ENCODE assay signal across 18 cellular contexts in genomic region chr11:77250881-77251640, GRCh38. TPM values are rescaled to one million over a fixed set of nuclear protein-coding genes. Genes with fewer than 3 reads are reported as not detected.
DNase-seq lines count a peak whose midpoint lies in the region; ATAC-seq and TF ChIP-seq lines count a peak whose summit lies in the region.
"Had no signal": no experiment of that assay in that cellular context is flagged by ENCODE, and none has a peak within 500 bp of the region (broad histone marks: within the 10 kb centered on the region; RNA-seq: fewer than 3 reads in every experiment).

No MANE protein-coding gene starts in this region.

- H3K9me3 ChIP-seq in breast epithelium (peaks cover 0 to 18% of the 10 kb centered on the region in 2 donors), WERI-Rb-1 (ENCODE audit: severe bottlenecking) (peaks cover 3% of the 10 kb centered on the region)
- H3K9me3 ChIP-seq: upper lobe of right lung had no signal

- H3K27ac Mint-ChIP-seq in MCF 10A (ENCODE audit: low read depth, unreplicated experiment) = no peak overlapping the region
- H3K27ac Mint-ChIP-seq: progenitor cell of endocrine pancreas had no signal

- DNase-seq in MCF 10A (ENCODE audit: unreplicated experiment) (peak; percentile 55), breast epithelium (ENCODE audit: low spot score in 2 of 2) (no peak), RKO (ENCODE audit: low spot score) (peak; percentile 93), fibroblast of peridontal ligament (ENCODE audit: extremely low read depth) (peak; percentile 37), activated gamma-delta T cell (lab: John Stamatoyannopoulos, UW) (no peak), WERI-Rb-1 (no peak), NCI-H2171 treated with DMSO at 0.1 percent for 48 hours (lab: John Stamatoyannopoulos, UW) (no peak)
- DNase-seq: NCI-H1417 treated with DMSO at 0.1 percent for 48 hours; NCI-H524 treated with DMSO at 0.1 percent for 48 hours; stimulated activated CD4-positive, alpha-beta T cell treated with anti-CD3 and anti-CD28 coated beads, Interleukin-1b, Interleukin-23, amount 100 ng/mL, for 48 hours; upper lobe of right lung had no signal

- H3K27me3 ChIP-seq in breast epithelium (no peaks in the 10 kb centered on the region), WERI-Rb-1 (ENCODE audit: insufficient read depth, low read depth, severe bottlenecking) (no peaks in the 10 kb centered on the region)
- H3K27me3 ChIP-seq: gastroesophageal sphincter, upper lobe of right lung had no signal

- TF ChIP-seq POLR2A in breast epithelium (IDR thresholded peaks at IDR 0.05) = no peak

- no peak overlapping the region for H3K4me3 ChIP-seq in breast epithelium
- no peak overlapping the region for H3K4me3 ChIP-seq in WERI-Rb-1 (ENCODE audit: low read depth, low read length)
- H3K4me3 ChIP-seq: coronary artery, gastroesophageal sphincter, upper lobe of right lung had no signal

- peaks cover 10% of the 10 kb centered on the region for H3K4me1 Mint-ChIP-seq in MCF 10A (ENCODE audit: insufficient read depth, unreplicated experiment)

- no peak overlapping the region for H3K4me3 Mint-ChIP-seq in MCF 10A (ENCODE audit: unreplicated experiment)

- no peak overlapping the region for H3K27ac ChIP-seq in breast epithelium
- H3K27ac ChIP-seq in WERI-Rb-1 = no peak overlapping the region
- H3K27ac ChIP-seq: coronary artery, gastroesophageal sphincter, upper lobe of right lung had no signal

- ATAC-seq in GM18498 (IDR thresholded peaks at IDR 0.05; ENCODE audit: unreplicated experiment) = no peak
- ATAC-seq: gastroesophageal sphincter, HepG2, Right ventricle myocardium inferior, upper lobe of right lung had no signal

- no peaks in the 10 kb centered on the region for H3K27me3 Mint-ChIP-seq in MCF 10A (ENCODE audit: insufficient read depth, unreplicated experiment)
- H3K27me3 Mint-ChIP-seq: progenitor cell of endocrine pancreas had no signal

- H3K36me3 Mint-ChIP-seq in MCF 10A (ENCODE audit: insufficient read depth, unreplicated experiment) = no peaks in the 10 kb centered on the region

- TF ChIP-seq CTCF in MCF 10A (IDR thresholded peaks at IDR 0.05; ENCODE audit: unreplicated experiment) = no peak
- no peak for TF ChIP-seq CTCF in breast epithelium (IDR thresholded peaks at IDR 0.05)
- TF ChIP-seq CTCF in WERI-Rb-1 (IDR thresholded peaks at IDR 0.05; ENCODE audit: low read depth, low read length) = no peak

- POLR2A ChIA-PET in MCF 10A (lab: Yijun Ruan, JAX) = no interaction called here

- H3K9me3 Mint-ChIP-seq in MCF 10A (ENCODE audit: unreplicated experiment) = peaks cover 21% of the 10 kb centered on the region

- intact Hi-C loops in MCF 10A (cut with micrococcal nuclease) = no loop called here
- intact Hi-C loops in breast epithelium (cut with DNase I; ENCODE audit: low total_unique reads) = no loop called here

- H3K36me3 ChIP-seq in breast epithelium = no peaks in the 10 kb centered on the region
- H3K36me3 ChIP-seq in WERI-Rb-1 = no peaks in the 10 kb centered on the region
- H3K36me3 ChIP-seq: gastroesophageal sphincter, upper lobe of right lung had no signal

- H3K4me1 ChIP-seq in breast epithelium = no peaks in the 10 kb centered on the region
- H3K4me1 ChIP-seq: gastroesophageal sphincter, upper lobe of right lung had no signal

- BruUV-seq in MCF 10A (replicated peaks; lab: Mats Ljungman, UMichigan) = no TSS peak

- CTCF ChIA-PET in MCF 10A (lab: Yijun Ruan, JAX) = interaction anchor here (1.1 to 1.3 kb wide), 2 partner anchors 9 to 62 kb away, joined by 3 read pairs; no protein-coding TSS in a partner anchor

RNA-seq across cellular contexts. Expression of gene GDPD4, which starts 50.4 kb away (rescaled TPM):
- total RNA-seq in MCF 10A (2022) = not detected in 2 replicates
- not detected for total RNA-seq in breast epithelium
- total RNA-seq: gastroesophageal sphincter, HepG2, mucosa of gallbladder, progenitor cell of endocrine pancreas, Right ventricle myocardium inferior, upper lobe of right lung had no signal

Comparison
In these comparisons a context has a peak if more than half of its experiments do, and no peak if none do; other contexts are left out.
1. DNase-seq: peak in MCF 10A (single experiment), RKO (single experiment) and fibroblast of peridontal ligament (single experiment); none in breast epithelium (0 of 2), activated gamma-delta T cell (single experiment), WERI-Rb-1 (single experiment) and NCI-H2171 treated with DMSO at 0.1 percent for 48 hours (single experiment).